Comparison of ENCODE assay signal across 22 cellular contexts in genomic region chr19:55697698-55698097, GRCh38. TPM values are rescaled to one million over a fixed set of nuclear protein-coding genes. Genes with fewer than 3 reads are reported as not detected.
A peak's percentile ranks its signal among the peaks of the same experiment; 100 is the strongest.
DNase-seq lines count a peak whose midpoint lies in the region; ATAC-seq and TF ChIP-seq lines count a peak whose summit lies in the region.
"Had no signal": no experiment of that assay in that cellular context is flagged by ENCODE, and none has a peak within 500 bp of the region (broad histone marks: within the 10 kb centered on the region; RNA-seq: fewer than 3 reads in every experiment).

No MANE protein-coding gene starts in this region.

- no peak for TF ChIP-seq CTCF in endodermal cell (conservative IDR thresholded peaks at IDR 0.05)
- TF ChIP-seq CTCF in spleen (IDR thresholded peaks at IDR 0.05 in 8 of 11, conservative IDR thresholded peaks at IDR 0.05 in 3 of 11): no peak

- H3K4me1 ChIP-seq in endodermal cell (ENCODE audit: control insufficient read depth, insufficient read depth, low read length) (no peaks in the 10 kb centered on the region), spleen (peaks cover 0 to 7% (median 0%) of the 10 kb centered on the region in 6 donors)
- H3K4me1 ChIP-seq in effector memory CD4-positive, alpha-beta T cell (ENCODE audit: control insufficient read depth, insufficient read depth, low read length, poor library complexity, severe bottlenecking): no peaks in the 10 kb centered on the region
- H3K4me1 ChIP-seq: BE2C, SJCRH30 had no signal

- 93 to 94% methylated on average over 8 of the region's 8 CpGs for WGBS in endodermal cell (ENCODE audit: insufficient coverage in 1 of 2, insufficient read length in 1 of 2), 2 experiments
- 89 to 97% (median 96%) methylated on average over 8 of the region's 8 CpGs for WGBS in spleen, 5 donors

- no peaks in the 10 kb centered on the region for H3K27me3 Mint-ChIP-seq in activated T-cell treated with anti-CD3 and anti-CD28 coated beads, Interleukin-2, amount 50 U/mL, for 24 hours
- H3K27me3 Mint-ChIP-seq in activated T-cell treated with anti-CD3 and anti-CD28 coated beads, Interleukin-2, amount 50 U/mL, for 72 hours (ENCODE audit: low read depth): no peaks in the 10 kb centered on the region
- H3K27me3 Mint-ChIP-seq in endodermal cell (ENCODE audit: insufficient read depth): no peaks in the 10 kb centered on the region
- H3K27me3 Mint-ChIP-seq: CD4-positive, alpha-beta T cell had no signal

- H3K9me3 Mint-ChIP-seq in activated T-cell treated with anti-CD3 and anti-CD28 coated beads, Interleukin-2, amount 50 U/mL, for 24 hours: no peaks in the 10 kb centered on the region
- H3K9me3 Mint-ChIP-seq in activated T-cell treated with anti-CD3 and anti-CD28 coated beads, Interleukin-2, amount 50 U/mL, for 72 hours: no peaks in the 10 kb centered on the region
- H3K9me3 Mint-ChIP-seq in endodermal cell: peaks cover 9% of the 10 kb centered on the region
- H3K9me3 Mint-ChIP-seq: CD4-positive, alpha-beta T cell; HFFc6 had no signal

- H3K9me3 ChIP-seq in endodermal cell (ENCODE audit: control insufficient read depth, low read length): peaks cover 4% of the 10 kb centered on the region
- H3K9me3 ChIP-seq in spleen: no peaks in the 10 kb centered on the region
- no peaks in the 10 kb centered on the region for H3K9me3 ChIP-seq in effector memory CD4-positive, alpha-beta T cell (ENCODE audit: control insufficient read depth, low read length)
- H3K9me3 ChIP-seq: BE2C, SJCRH30 had no signal

- H3K4me1 Mint-ChIP-seq in activated T-cell treated with anti-CD3 and anti-CD28 coated beads, Interleukin-2, amount 50 U/mL, for 24 hours (ENCODE audit: low read depth): no peaks in the 10 kb centered on the region
- no peaks in the 10 kb centered on the region for H3K4me1 Mint-ChIP-seq in activated T-cell treated with anti-CD3 and anti-CD28 coated beads, Interleukin-2, amount 50 U/mL, for 72 hours (ENCODE audit: low read depth)
- no peaks in the 10 kb centered on the region for H3K4me1 Mint-ChIP-seq in endodermal cell

- peak; percentile 24 for DNase-seq in activated T-cell treated with anti-CD3 and anti-CD28 coated beads, Interleukin-2, amount 50 U/mL, for 24 hours
- DNase-seq in activated T-cell treated with anti-CD3 and anti-CD28 coated beads, Interleukin-2, amount 50 U/mL, for 72 hours: no peak
- DNase-seq in H7 (peak; percentile 40), endodermal cell (peak; percentile 35), spleen (peak; percentile 34), DMS 273 (lab: John Stamatoyannopoulos, UW; ENCODE audit: unreplicated experiment) (no peak), NCI-H69 (lab: John Stamatoyannopoulos, UW) (no peak)
- DNase-seq in effector memory CD4-positive, alpha-beta T cell: no peak
- DNase-seq: 8988T; BE2C; CD4-positive, alpha-beta T cell; HFFc6; NCI-H1417 treated with DMSO at 0.1 percent for 48 hours; NCI-H1930; NCI-H345; NCI-H524 treated with DMSO at 0.1 percent for 48 hours; PC-9; SJCRH30 had no signal

- H3K27ac ChIP-seq in endodermal cell (ENCODE audit: low read depth, low read length): no peak overlapping the region
- no peak overlapping the region for H3K27ac ChIP-seq in spleen
- no peak overlapping the region for H3K27ac ChIP-seq in effector memory CD4-positive, alpha-beta T cell (ENCODE audit: insufficient read depth, low read length, poor library complexity, severe bottlenecking)
- H3K27ac ChIP-seq: PC-9, SJCRH30 had no signal

- H3K27me3 ChIP-seq in H7 (ENCODE audit: control insufficient read depth, insufficient read depth, low read length): no peaks in the 10 kb centered on the region
- no peaks in the 10 kb centered on the region for H3K27me3 ChIP-seq in endodermal cell (ENCODE audit: control insufficient read depth, insufficient read depth, low read length, poor library complexity, severe bottlenecking)
- no peaks in the 10 kb centered on the region for H3K27me3 ChIP-seq in spleen (replicated peaks in 1 of 7)
- H3K27me3 ChIP-seq in effector memory CD4-positive, alpha-beta T cell (replicated peaks; ENCODE audit: control insufficient read depth, insufficient read depth, low read length, poor library complexity, severe bottlenecking): no peaks in the 10 kb centered on the region
- H3K27me3 ChIP-seq: BE2C, SJCRH30 had no signal

- H3K4me3 ChIP-seq in H7 (ENCODE audit: insufficient read depth, low read depth, low read length) (no peak overlapping the region), endodermal cell (ENCODE audit: low read length) (no peak overlapping the region), spleen (no peak overlapping the region)
- no peak overlapping the region for H3K4me3 ChIP-seq in effector memory CD4-positive, alpha-beta T cell (ENCODE audit: insufficient read depth, low read depth, low read length, poor library complexity, severe bottlenecking)
- H3K4me3 ChIP-seq: PC-9, SJCRH30 had no signal

- H3K9ac ChIP-seq in endodermal cell (ENCODE audit: extremely low read depth, low read length, poor library complexity, severe bottlenecking): no peak overlapping the region

- peaks cover 78% of the 10 kb centered on the region for H3K36me3 Mint-ChIP-seq in activated T-cell treated with anti-CD3 and anti-CD28 coated beads, Interleukin-2, amount 50 U/mL, for 24 hours (ENCODE audit: low read depth)
- H3K36me3 Mint-ChIP-seq in activated T-cell treated with anti-CD3 and anti-CD28 coated beads, Interleukin-2, amount 50 U/mL, for 72 hours (ENCODE audit: insufficient read depth in 2 of 2): peaks cover 1 to 4% of the 10 kb centered on the region in 2 donors
- peaks cover 59% of the 10 kb centered on the region for H3K36me3 Mint-ChIP-seq in endodermal cell (ENCODE audit: low read depth)

- ATAC-seq in activated T-cell treated with anti-CD3 and anti-CD28 coated beads, Interleukin-2, amount 50 U/mL, for 72 hours (replicated peaks in 1 of 2): no peak

- intact Hi-C loops in spleen (cut with DNase I; ENCODE audit: low total_unique reads): no loop called here

- no peak for TF ChIP-seq POLR2A in spleen (IDR thresholded peaks at IDR 0.05)

- H3K27ac Mint-ChIP-seq in activated T-cell treated with anti-CD3 and anti-CD28 coated beads, Interleukin-2, amount 50 U/mL, for 24 hours: peak overlapping the region; percentile 9
- H3K27ac Mint-ChIP-seq in activated T-cell treated with anti-CD3 and anti-CD28 coated beads, Interleukin-2, amount 50 U/mL, for 72 hours: no peak overlapping the region
- no peak overlapping the region for H3K27ac Mint-ChIP-seq in endodermal cell
- H3K27ac Mint-ChIP-seq: CD4-positive, alpha-beta T cell; HFFc6 had no signal

- H3K4me3 Mint-ChIP-seq in activated T-cell treated with anti-CD3 and anti-CD28 coated beads, Interleukin-2, amount 50 U/mL, for 24 hours: no peak overlapping the region
- no peak overlapping the region for H3K4me3 Mint-ChIP-seq in activated T-cell treated with anti-CD3 and anti-CD28 coated beads, Interleukin-2, amount 50 U/mL, for 72 hours
- no peak overlapping the region for H3K4me3 Mint-ChIP-seq in endodermal cell
- H3K4me3 Mint-ChIP-seq: CD4-positive, alpha-beta T cell; HFFc6 had no signal

- H3K36me3 ChIP-seq in H7 (replicated peaks; ENCODE audit: control insufficient read depth, insufficient read depth, low read length) (peaks cover 10% of the 10 kb centered on the region), endodermal cell (ENCODE audit: control insufficient read depth, insufficient read depth, low read length) (peaks cover 56% of the 10 kb centered on the region), spleen (peaks cover 2 to 94% (median 68%) of the 10 kb centered on the region in 6 donors)
- H3K36me3 ChIP-seq in effector memory CD4-positive, alpha-beta T cell (ENCODE audit: control insufficient read depth, insufficient read depth, low read length): peaks cover 46% of the 10 kb centered on the region

RNA-seq across cellular contexts. Expression of gene EPN1, which starts 22.7 kb away (rescaled TPM):
- total RNA-seq in activated T-cell treated with anti-CD3 and anti-CD28 coated beads, Interleukin-2, amount 50 U/mL, for 72 hours: 10 to 100 TPM; 33.8 to 40.5 TPM
- total RNA-seq in H7 (2014; rRNA removed; shearing (Covaris generic)): 156 and 157 TPM in 2 replicates
- 100 to 1,000 TPM; 148 to 149 TPM for total RNA-seq in endodermal cell
- polyA plus RNA-seq in endodermal cell (2013, experiment 1 of 2): 79.8 TPM
- polyA plus RNA-seq in endodermal cell (2013, experiment 2 of 2): 73.0 TPM
- 100 to 1,000 TPM; 100 to 166 (median 129) TPM for total RNA-seq in spleen
- 100 to 1,000 TPM in 1 of 3 donors, 10 to 100 TPM in 2; 36.8 to 115 (median 42.6) TPM for polyA plus RNA-seq in spleen

RNA-seq across cellular contexts. Expression of gene NLRP9, which starts 40.5 kb away (rescaled TPM):
- not detected for total RNA-seq in activated T-cell treated with anti-CD3 and anti-CD28 coated beads, Interleukin-2, amount 50 U/mL, for 72 hours
- not detected in 2 replicates for total RNA-seq in H7 (2014; rRNA removed; shearing (Covaris generic))
- not detected for total RNA-seq in endodermal cell
- not detected for polyA plus RNA-seq in endodermal cell (2013, experiment 1 of 2)
- not detected for polyA plus RNA-seq in endodermal cell (2013, experiment 2 of 2)
- total RNA-seq in spleen: not detected
- polyA plus RNA-seq in spleen: not detected
- total RNA-seq: CD4-positive, alpha-beta T cell; H4; HFFc6; HT-29; M059J; PC-9 had no signal
- polyA plus RNA-seq: AG04450 had no signal

RNA-seq across cellular contexts. Expression of gene U2AF2, which starts 42.9 kb away (rescaled TPM):
- 100 to 1,000 TPM; 128 to 137 TPM for total RNA-seq in activated T-cell treated with anti-CD3 and anti-CD28 coated beads, Interleukin-2, amount 50 U/mL, for 72 hours
- 231 and 289 TPM in 2 replicates for total RNA-seq in H7 (2014; rRNA removed; shearing (Covaris generic))
- total RNA-seq in endodermal cell (100 to 1,000 TPM; 264 to 293 TPM), spleen (100 to 1,000 TPM; 109 to 218 (median 176) TPM)
- polyA plus RNA-seq in endodermal cell (2013, experiment 1 of 2): 180 TPM
- polyA plus RNA-seq in endodermal cell (2013, experiment 2 of 2): 161 TPM
- polyA plus RNA-seq in spleen: 100 to 1,000 TPM in 1 of 3 donors, 10 to 100 TPM in 2; 67.2 to 190 (median 85.5) TPM

RNA-seq across cellular contexts. Expression of gene CCDC106, which starts 49.7 kb away (rescaled TPM):
- 10 to 100 TPM; 13.8 to 21.7 TPM for total RNA-seq in activated T-cell treated with anti-CD3 and anti-CD28 coated beads, Interleukin-2, amount 50 U/mL, for 72 hours
- total RNA-seq in H7 (2014; rRNA removed; shearing (Covaris generic)): 13.2 and 14.4 TPM in 2 replicates
- total RNA-seq in endodermal cell (10 to 100 TPM; 18.0 to 24.9 TPM), spleen (10 to 100 TPM; 11.9 to 23.4 (median 14.4) TPM)
- polyA plus RNA-seq in endodermal cell (2013, experiment 1 of 2): 16.2 TPM
- polyA plus RNA-seq in endodermal cell (2013, experiment 2 of 2): 14.6 TPM
- 10 to 100 TPM; 26.7 to 40.1 (median 37.8) TPM for polyA plus RNA-seq in spleen

RNA-seq across cellular contexts. Expression of gene ZNF581, which starts 54.2 kb away (rescaled TPM):
- 10 to 100 TPM; 43.1 to 50.7 TPM for total RNA-seq in activated T-cell treated with anti-CD3 and anti-CD28 coated beads, Interleukin-2, amount 50 U/mL, for 72 hours
- 64.7 and 67.0 TPM in 2 replicates for total RNA-seq in H7 (2014; rRNA removed; shearing (Covaris generic))
- total RNA-seq in endodermal cell (10 to 100 TPM; 47.2 to 48.7 TPM), spleen (10 to 100 TPM; 21.4 to 34.9 (median 27.2) TPM)
- 41.7 TPM for polyA plus RNA-seq in endodermal cell (2013, experiment 1 of 2)
- polyA plus RNA-seq in endodermal cell (2013, experiment 2 of 2): 38.5 TPM
- 10 to 100 TPM; 39.8 to 46.5 (median 43.6) TPM for polyA plus RNA-seq in spleen

Comparison
In these comparisons a context has a peak if more than half of its experiments do, and no peak if none do; other contexts are left out.
1. DNase-seq: peak in activated T-cell treated with anti-CD3 and anti-CD28 coated beads, Interleukin-2, amount 50 U/mL, for 24 hours (single experiment), H7 (single experiment), endodermal cell (single experiment) and spleen (single experiment); none in activated T-cell treated with anti-CD3 and anti-CD28 coated beads, Interleukin-2, amount 50 U/mL, for 72 hours (0 of 2), DMS 273 (single experiment), NCI-H69 (single experiment) and effector memory CD4-positive, alpha-beta T cell (0 of 3).